ENCODE assay signal across 7 cellular contexts in the genomic region with DNA sequence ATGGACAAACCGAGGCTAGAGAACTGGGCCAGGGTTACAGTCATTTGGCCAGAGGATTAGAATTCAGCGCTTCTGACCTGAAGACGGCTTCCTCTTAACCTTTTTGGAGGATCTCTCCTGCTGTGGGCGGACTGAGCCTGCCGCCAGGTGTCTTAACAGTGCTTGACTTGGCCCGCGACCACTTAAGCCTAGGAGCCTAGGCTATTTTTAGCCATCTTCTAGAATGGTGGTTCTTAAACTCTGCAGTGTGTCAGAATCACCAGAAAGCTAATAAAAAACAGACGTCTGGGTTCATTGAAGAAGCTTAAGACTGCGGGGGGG. TPM values are rescaled to one million over a fixed set of nuclear protein-coding genes. Genes with fewer than 3 reads are reported as not detected.
DNase-seq lines count a peak whose midpoint lies in the region; FAIRE-seq and TF ChIP-seq lines count a peak whose summit lies in the region.

No MANE protein-coding gene starts in this region.

- no peaks in the 10 kb centered on the region for H3K27me3 Mint-ChIP-seq in activated CD4-positive, alpha-beta memory T cell treated with anti-CD3 and anti-CD28 coated beads for 36 hours
- H3K27me3 Mint-ChIP-seq in progenitor cell of endocrine pancreas = no peaks in the 10 kb centered on the region

- peak overlapping the region; percentile 90 for H3K27ac Mint-ChIP-seq in activated CD4-positive, alpha-beta memory T cell treated with anti-CD3 and anti-CD28 coated beads for 36 hours
- peak overlapping the region; percentile 97 for H3K27ac Mint-ChIP-seq in progenitor cell of endocrine pancreas

- CTCF ChIA-PET in activated CD4-positive, alpha-beta memory T cell treated with anti-CD3 and anti-CD28 coated beads for 36 hours (lab: Charles Lee) = interaction anchor here (1.3 to 1.4 kb wide), 3 partner anchors 26 to 265 kb away, joined by 3 to 4 read pairs (median 4); no protein-coding TSS in a partner anchor

- intact Hi-C loops in activated CD4-positive, alpha-beta memory T cell treated with anti-CD3 and anti-CD28 coated beads for 36 hours (cut with micrococcal nuclease) = loop anchor here (1.0 to 5.0 kb wide), 5 partner anchors 82 to 311 kb away; a partner anchor contains a TSS

- peak overlapping the region; percentile 73 for H3K4me3 ChIP-seq in fibroblast of the aortic adventitia (ENCODE audit: low read depth, low read length)

- H3K4me3 Mint-ChIP-seq in activated CD4-positive, alpha-beta memory T cell treated with anti-CD3 and anti-CD28 coated beads for 36 hours = peak overlapping the region; percentile 92
- H3K4me3 Mint-ChIP-seq in progenitor cell of endocrine pancreas (ENCODE audit: low read depth) = peak overlapping the region; percentile 97

- peaks cover 28% of the 10 kb centered on the region for H3K36me3 Mint-ChIP-seq in activated CD4-positive, alpha-beta memory T cell treated with anti-CD3 and anti-CD28 coated beads for 36 hours
- H3K36me3 Mint-ChIP-seq in progenitor cell of endocrine pancreas (ENCODE audit: insufficient read depth) = peaks cover 7% of the 10 kb centered on the region

- in situ Hi-C loops in ACHN (cut with HindIII; ENCODE audit: low pct_ligation_motif_present, low pct_unique_long_range_greater_than_20kb, low sequenced_read_pairs) = no loop called here

- H3K27ac ChIP-seq in KOPT-K1 (ENCODE audit: low read depth, low read length, poor library complexity, severe bottlenecking) = peak overlapping the region; percentile 86

- H3K9me3 Mint-ChIP-seq in activated CD4-positive, alpha-beta memory T cell treated with anti-CD3 and anti-CD28 coated beads for 36 hours = no peaks in the 10 kb centered on the region
- H3K9me3 Mint-ChIP-seq in progenitor cell of endocrine pancreas (ENCODE audit: low read depth) = no peaks in the 10 kb centered on the region

- DNase-seq in GM12892 (ENCODE audit: insufficient read length) (peak; percentile 45), fibroblast of the aortic adventitia (ENCODE audit: low read depth) (no peak), progenitor cell of endocrine pancreas (ENCODE audit: low spot score, unreplicated experiment) (no peak), ACHN (no peak), CD1c-positive myeloid dendritic cell (ENCODE audit: extremely low spot score) (no peak)
- peak; percentile 41 for DNase-seq in activated CD4-positive, alpha-beta memory T cell treated with anti-CD3 and anti-CD28 coated beads for 36 hours

- FAIRE-seq in GM12892 (lab: Jason Lieb, UNC) = no peak

- peaks cover 43% of the 10 kb centered on the region for H3K4me1 Mint-ChIP-seq in activated CD4-positive, alpha-beta memory T cell treated with anti-CD3 and anti-CD28 coated beads for 36 hours (ENCODE audit: low read depth)
- H3K4me1 Mint-ChIP-seq in progenitor cell of endocrine pancreas (ENCODE audit: low read depth) = peaks cover 18% of the 10 kb centered on the region

- H3K36me3 ChIP-seq in KOPT-K1 (ENCODE audit: insufficient read depth, low read length) = peaks cover 39% of the 10 kb centered on the region

- POLR2A ChIA-PET in activated CD4-positive, alpha-beta memory T cell treated with anti-CD3 and anti-CD28 coated beads for 36 hours (lab: Charles Lee) = interaction anchor here (0.7 to 1.8 kb wide), 4 partner anchors 21 to 270 kb away, joined by 3 to 5 read pairs (median 4); no protein-coding TSS in a partner anchor

- TF ChIP-seq CTCF in fibroblast of the aortic adventitia (IDR thresholded peaks at IDR 0.05; ENCODE audit: insufficient read depth, low read length) (peak; percentile 38), progenitor cell of endocrine pancreas (IDR thresholded peaks at IDR 0.05; ENCODE audit: unreplicated experiment) (peak; percentile 19)

- H3K9me3 ChIP-seq in KOPT-K1 (ENCODE audit: insufficient read depth, low read length, poor library complexity, severe bottlenecking) = no peaks in the 10 kb centered on the region

- TF ChIP-seq POLR2A in GM12892 (IDR thresholded peaks at IDR 0.05; ENCODE audit: low read depth, low read length) = no peak

RNA-seq across cellular contexts. Expression of a gene that starts 0.7 kb away (rescaled TPM):
- 126 TPM for polyA plus RNA-seq in GM12892 (2012; ENCODE audit: missing spikeins)
- total RNA-seq in activated CD4-positive, alpha-beta memory T cell treated with anti-CD3 and anti-CD28 coated beads for 36 hours = 100 to 1,000 TPM; 259 to 271 TPM
- total RNA-seq in fibroblast of the aortic adventitia (ENCODE audit: low replicate concordance) = 38.3 and 43.8 TPM in 2 replicates
- total RNA-seq in progenitor cell of endocrine pancreas = 119 and 122 TPM in 2 replicates

RNA-seq across cellular contexts. Expression of a gene that starts 0.8 kb away (rescaled TPM):
- 56.5 TPM for polyA plus RNA-seq in GM12892 (2012; ENCODE audit: missing spikeins)
- total RNA-seq in activated CD4-positive, alpha-beta memory T cell treated with anti-CD3 and anti-CD28 coated beads for 36 hours = 10 to 100 TPM; 37.8 to 40.5 TPM
- total RNA-seq in fibroblast of the aortic adventitia (ENCODE audit: low replicate concordance) (22.2 and 33.2 TPM in 2 replicates), progenitor cell of endocrine pancreas (48.5 and 49.7 TPM in 2 replicates)

RNA-seq across cellular contexts. Expression of a gene that starts 54.2 kb away (rescaled TPM):
- polyA plus RNA-seq in GM12892 (2012; ENCODE audit: missing spikeins) = 21.2 TPM
- 10 to 100 TPM; 24.2 to 25.8 TPM for total RNA-seq in activated CD4-positive, alpha-beta memory T cell treated with anti-CD3 and anti-CD28 coated beads for 36 hours
- 2.0 and 28.9 TPM in 2 replicates for total RNA-seq in fibroblast of the aortic adventitia (ENCODE audit: low replicate concordance)
- total RNA-seq in progenitor cell of endocrine pancreas = 35.7 and 39.3 TPM in 2 replicates

Comparison
In these comparisons a context has a peak if more than half of its experiments do, and no peak if none do; other contexts are left out.
1. DNase-seq: peak in GM12892 (single experiment) and activated CD4-positive, alpha-beta memory T cell treated with anti-CD3 and anti-CD28 coated beads for 36 hours (single experiment); none in fibroblast of the aortic adventitia (single experiment), progenitor cell of endocrine pancreas (single experiment), ACHN (single experiment) and CD1c-positive myeloid dendritic cell (single experiment).